Comparison of ENCODE assay signal across 8 cellular contexts in the genomic region with DNA sequence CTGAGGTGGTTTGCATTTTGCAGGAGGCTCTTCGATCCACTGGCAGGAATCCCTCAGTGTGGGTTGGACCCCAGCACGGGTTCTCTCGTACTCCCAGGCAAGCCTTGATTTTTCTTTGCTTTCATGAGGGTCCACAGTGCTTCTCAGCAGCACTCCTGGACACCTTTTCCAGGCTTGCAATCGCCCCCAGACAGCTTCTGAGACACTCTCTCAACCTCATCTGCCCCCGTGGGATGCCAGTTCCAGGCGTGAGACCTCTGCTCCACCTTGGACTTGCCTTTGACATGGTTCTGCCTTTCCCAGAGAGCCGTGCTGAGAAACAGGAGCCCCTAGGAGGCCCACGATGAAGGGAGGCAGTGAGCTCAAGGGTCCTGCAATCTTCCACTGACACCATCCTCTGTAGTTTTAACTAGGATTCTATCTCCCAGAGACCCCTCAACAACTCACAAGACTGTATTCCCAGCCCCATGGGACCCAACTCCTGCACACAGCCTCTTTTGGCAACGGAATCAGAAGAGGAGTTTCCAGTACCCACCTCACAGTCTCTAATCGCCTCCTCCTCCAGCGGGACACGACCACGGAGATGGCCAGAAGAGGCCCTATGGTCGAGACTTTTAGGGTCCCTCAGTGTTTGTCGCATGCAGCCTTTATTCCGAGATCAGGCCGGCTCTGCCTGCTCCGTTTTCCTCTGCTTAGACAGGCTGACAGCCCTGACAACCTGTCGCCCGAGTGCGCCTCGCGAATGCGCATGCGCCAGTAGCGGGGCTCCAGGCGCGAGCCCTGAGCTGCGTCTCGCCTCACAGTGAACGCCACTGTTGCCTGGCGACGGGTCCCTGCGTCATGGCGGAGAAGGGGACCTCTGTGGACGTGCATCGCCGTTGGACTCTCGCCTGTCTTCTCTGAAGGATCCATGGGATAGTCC. TPM values are rescaled to one million over a fixed set of nuclear protein-coding genes. Genes with fewer than 3 reads are reported as not detected.
DNase-seq lines count a peak whose midpoint lies in the region; ATAC-seq and TF ChIP-seq lines count a peak whose summit lies in the region.

No MANE protein-coding gene starts in this region.

- TF ChIP-seq POLR2A in thyroid gland (IDR thresholded peaks at IDR 0.05) = no peak

- peak overlapping the region; percentile 49 for H3K4me2 ChIP-seq in OCI-LY3 (ENCODE audit: low read length)

- ATAC-seq in HG02870 (IDR thresholded peaks at IDR 0.05; ENCODE audit: unreplicated experiment) = no peak

- no peaks in the 10 kb centered on the region; the same call in 1 of the 2 replicates for H3K9me3 ChIP-seq in OCI-LY3 (ENCODE audit: insufficient read depth, low read length)
- peaks cover 4% of the 10 kb centered on the region for H3K9me3 ChIP-seq in left ventricle myocardium inferior (replicated peaks)
- no peaks in the 10 kb centered on the region for H3K9me3 ChIP-seq in thyroid gland

- no peak for TF ChIP-seq CTCF in GM10266 (IDR thresholded peaks at IDR 0.05; ENCODE audit: control insufficient read depth, insufficient read depth, low read depth, missing control alignments)
- TF ChIP-seq CTCF in OCI-LY3 (IDR thresholded peaks at IDR 0.05; ENCODE audit: low read depth, low read length) = no peak
- TF ChIP-seq CTCF in left ventricle myocardium inferior (IDR thresholded peaks at IDR 0.05; ENCODE audit: borderline replicate concordance) = no peak
- no peak for TF ChIP-seq CTCF in thyroid gland (IDR thresholded peaks at IDR 0.05)

- peak overlapping the region; percentile 4; the same call in 1 of the 2 replicates for H2AFZ ChIP-seq in OCI-LY3 (ENCODE audit: low read depth, low read length)

- DNase-seq in GM10266 (ENCODE audit: extremely low spot score) (peak; percentile 12), activated gamma-delta T cell treated with Interleukin-2 at 50 U/mL for 16 hours (peak; percentile 52), left ventricle myocardium inferior (peak; percentile 55), posterior cingulate gyrus (peak; percentile 63 to 98 (median 81)), thyroid gland (peak; percentile 80 to 83), NCI-H1048 (lab: John Stamatoyannopoulos, UW) (no peak)

- intact Hi-C loops in left ventricle myocardium inferior (cut with micrococcal nuclease) = no loop called here
- intact Hi-C loops in posterior cingulate gyrus (cut with DNase I) = no loop called here
- intact Hi-C loops in thyroid gland (cut with DNase I) = no loop called here

- H3K27ac ChIP-seq in OCI-LY3 (ENCODE audit: low read length) (no peak overlapping the region), left ventricle myocardium inferior (replicated peaks) (no peak overlapping the region), thyroid gland (no peak overlapping the region)

- H3K9ac ChIP-seq in OCI-LY3 (ENCODE audit: low read length) = no peak overlapping the region

- H3K4me1 ChIP-seq in OCI-LY3 (ENCODE audit: low read length) (no peaks in the 10 kb centered on the region), left ventricle myocardium inferior (peaks cover 13% of the 10 kb centered on the region), thyroid gland (peaks cover 7 to 17% of the 10 kb centered on the region in 2 donors)

- no peaks in the 10 kb centered on the region for H3K79me2 ChIP-seq in OCI-LY3 (ENCODE audit: low read length)

- H3K4me3 ChIP-seq in OCI-LY3 (ENCODE audit: low read length) = peak overlapping the region; percentile 49
- peak overlapping the region; percentile 61 for H3K4me3 ChIP-seq in left ventricle myocardium inferior
- H3K4me3 ChIP-seq in thyroid gland (replicated peaks in 1 of 3) = peak overlapping the region in 1 of 3 donors; percentile 12

- WGBS in thyroid gland, 2 donors = 37 to 42% methylated on average over 17 to 18 of the region's 39 CpGs

- no peaks in the 10 kb centered on the region for H3K36me3 ChIP-seq in OCI-LY3 (replicated peaks; ENCODE audit: low read depth, low read length)
- H3K36me3 ChIP-seq in left ventricle myocardium inferior = no peaks in the 10 kb centered on the region
- no peaks in the 10 kb centered on the region for H3K36me3 ChIP-seq in thyroid gland

- H4K20me1 ChIP-seq in OCI-LY3 (ENCODE audit: insufficient read depth, low read length) = no peaks in the 10 kb centered on the region

- no peaks in the 10 kb centered on the region for H3K27me3 ChIP-seq in OCI-LY3 (ENCODE audit: low read depth, low read length)
- H3K27me3 ChIP-seq in left ventricle myocardium inferior (ENCODE audit: low read depth) = peaks cover 36% of the 10 kb centered on the region
- no peaks in the 10 kb centered on the region for H3K27me3 ChIP-seq in thyroid gland

RNA-seq across cellular contexts. Expression of a gene that starts 26.0 kb away (rescaled TPM):
- total RNA-seq in left ventricle myocardium inferior (1.1 TPM), thyroid gland (10 to 100 TPM; 13.7 to 22.9 (median 18.3) TPM)
